1 cellular context compared by ENCODE assay signal in the genomic region with DNA sequence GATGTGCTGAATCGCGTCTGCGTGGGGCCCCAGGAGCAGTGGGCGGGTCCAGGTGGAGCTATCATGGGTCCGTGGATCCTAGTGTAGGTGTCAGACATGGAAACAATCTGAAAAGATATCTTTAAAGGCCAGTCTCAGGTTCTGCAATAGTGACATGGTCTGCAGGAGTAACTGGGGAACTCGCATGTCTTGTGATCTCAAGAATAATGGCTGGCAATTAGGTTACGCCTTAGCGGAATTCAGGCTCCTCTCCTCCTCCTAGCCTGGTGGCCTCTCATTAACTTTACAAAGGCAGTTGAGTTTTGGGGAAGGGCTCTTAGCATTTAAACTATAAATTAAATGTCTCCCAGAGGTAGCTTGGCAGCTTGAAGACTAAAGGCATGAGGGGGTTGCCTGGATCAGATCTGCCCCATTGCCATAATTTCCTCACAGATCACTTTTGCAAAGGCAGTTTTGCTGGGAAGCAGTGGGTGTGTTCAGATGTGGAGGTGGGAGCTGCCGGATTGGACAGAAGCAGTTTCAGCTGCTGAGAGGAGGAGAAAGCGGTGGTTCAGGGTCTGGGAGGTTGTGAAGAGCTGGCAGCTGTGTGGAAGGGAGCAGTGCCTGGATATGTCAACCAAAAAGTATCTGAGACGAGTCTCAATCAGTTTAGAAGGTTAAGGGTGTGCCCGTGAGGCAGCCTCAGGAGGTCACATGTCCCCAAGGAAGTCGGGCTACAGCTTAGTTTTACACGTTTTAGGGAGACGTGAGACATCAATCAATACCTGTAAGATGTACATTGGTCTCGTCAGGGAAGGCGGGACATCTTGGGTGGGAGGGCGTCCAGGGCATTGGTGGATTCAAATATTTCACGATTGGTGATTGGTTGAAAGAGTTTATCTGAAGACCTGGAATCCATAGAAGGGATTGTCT.
TF ChIP-seq lines count a peak whose summit lies in the region.

No MANE protein-coding gene starts in this region.

TF ChIP-seq in A549, 52 proteins besides CTCF, POLR2A, EP300 and RAD21:
- TF ChIP-seq, protein P1, sequence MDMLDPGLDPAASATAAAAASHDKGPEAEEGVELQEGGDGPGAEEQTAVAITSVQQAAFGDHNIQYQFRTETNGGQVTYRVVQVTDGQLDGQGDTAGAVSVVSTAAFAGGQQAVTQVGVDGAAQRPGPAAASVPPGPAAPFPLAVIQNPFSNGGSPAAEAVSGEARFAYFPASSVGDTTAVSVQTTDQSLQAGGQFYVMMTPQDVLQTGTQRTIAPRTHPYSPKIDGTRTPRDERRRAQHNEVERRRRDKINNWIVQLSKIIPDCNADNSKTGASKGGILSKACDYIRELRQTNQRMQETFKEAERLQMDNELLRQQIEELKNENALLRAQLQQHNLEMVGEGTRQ (IDR thresholded peaks at IDR 0.05), result peak; percentile 24; the same call in 1 of the 2 replicates
- no peak for TF ChIP-seq NPAS2 (CRISPR knock-in tag; IDR thresholded peaks at IDR 0.05; ENCODE audit: borderline replicate concordance)
